Comparison of ENCODE assay signal across 1 cellular context in the genomic region with DNA sequence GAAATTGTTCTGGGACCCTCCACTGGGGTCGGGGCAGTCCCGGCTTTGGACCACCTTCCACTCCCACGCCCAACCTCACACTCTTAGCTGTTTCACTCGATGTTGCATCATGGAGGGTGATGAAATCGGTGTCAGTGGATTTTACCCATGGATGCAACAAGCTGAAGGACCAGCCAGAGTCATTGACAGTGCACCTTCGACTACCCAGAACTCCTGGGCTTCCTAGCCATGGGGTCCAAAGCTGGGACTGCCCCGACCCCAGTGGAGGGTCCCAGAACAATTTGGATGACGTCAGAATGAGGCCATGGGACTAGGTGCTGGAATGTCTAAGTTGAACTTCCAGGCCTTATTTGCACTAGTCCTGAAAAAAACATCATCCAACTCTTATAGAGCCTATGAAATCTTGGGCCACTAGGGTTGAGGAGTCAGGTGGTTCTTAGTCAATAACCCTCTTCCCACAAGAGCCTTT.
TF ChIP-seq lines count a peak whose summit lies in the region.

No MANE protein-coding gene starts in this region.

TF ChIP-seq in GM12878, 131 proteins besides CTCF, POLR2A, EP300 and RAD21:
- TF ChIP-seq, protein P1, sequence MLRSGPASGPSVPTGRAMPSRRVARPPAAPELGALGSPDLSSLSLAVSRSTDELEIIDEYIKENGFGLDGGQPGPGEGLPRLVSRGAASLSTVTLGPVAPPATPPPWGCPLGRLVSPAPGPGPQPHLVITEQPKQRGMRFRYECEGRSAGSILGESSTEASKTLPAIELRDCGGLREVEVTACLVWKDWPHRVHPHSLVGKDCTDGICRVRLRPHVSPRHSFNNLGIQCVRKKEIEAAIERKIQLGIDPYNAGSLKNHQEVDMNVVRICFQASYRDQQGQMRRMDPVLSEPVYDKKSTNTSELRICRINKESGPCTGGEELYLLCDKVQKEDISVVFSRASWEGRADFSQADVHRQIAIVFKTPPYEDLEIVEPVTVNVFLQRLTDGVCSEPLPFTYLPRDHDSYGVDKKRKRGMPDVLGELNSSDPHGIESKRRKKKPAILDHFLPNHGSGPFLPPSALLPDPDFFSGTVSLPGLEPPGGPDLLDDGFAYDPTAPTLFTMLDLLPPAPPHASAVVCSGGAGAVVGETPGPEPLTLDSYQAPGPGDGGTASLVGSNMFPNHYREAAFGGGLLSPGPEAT (IDR thresholded peaks at IDR 0.05; ENCODE audit: low read depth), result no peak
TF ChIP-seq in GM12878: peak in this region for 0.
